Comparison of ENCODE assay signal across 7 cellular contexts in the genomic region with DNA sequence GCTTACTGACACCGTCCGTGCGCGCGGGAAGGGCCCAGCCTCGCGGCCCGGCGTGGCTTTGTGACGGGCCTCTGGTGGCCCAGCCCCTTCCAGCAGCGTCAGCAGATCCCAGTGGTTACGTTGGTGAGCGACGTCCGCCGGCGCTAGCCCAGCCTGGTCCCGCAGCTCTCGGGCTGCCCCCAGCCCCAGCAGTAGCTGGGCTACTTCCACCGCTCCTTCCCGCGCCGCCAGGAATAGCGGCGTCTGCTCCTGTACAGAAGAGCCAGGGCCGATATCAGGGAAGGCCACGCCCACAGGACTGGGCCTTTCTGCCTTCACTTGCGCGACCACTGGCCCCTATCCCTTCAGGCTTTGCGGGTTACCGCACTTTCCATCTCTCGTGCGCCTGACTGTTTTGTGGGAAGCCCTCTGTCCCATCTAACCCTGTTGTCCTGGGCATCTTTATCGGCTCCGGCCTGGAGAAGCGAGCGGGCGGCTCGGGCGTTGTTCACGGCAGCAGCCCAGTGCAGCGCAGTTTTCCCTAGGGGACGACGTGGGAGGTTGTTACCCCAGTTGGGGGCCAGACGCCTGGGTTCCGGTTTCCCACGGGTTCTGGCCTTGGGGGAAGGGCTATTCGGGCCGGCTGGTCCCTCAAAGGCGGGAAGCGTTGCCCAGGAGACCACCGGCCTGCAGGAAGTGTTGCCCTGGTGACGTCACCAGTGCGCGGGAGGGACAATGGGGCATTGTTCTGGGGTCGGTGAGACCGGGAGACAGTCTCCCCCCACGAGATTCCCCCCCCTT. TPM values are rescaled to one million over a fixed set of nuclear protein-coding genes. Genes with fewer than 3 reads are reported as not detected.
DNase-seq lines count a peak whose midpoint lies in the region; ATAC-seq and TF ChIP-seq lines count a peak whose summit lies in the region.

No MANE protein-coding gene starts in this region.

- TF ChIP-seq CTCF in NB4 (IDR thresholded peaks at IDR 0.05; ENCODE audit: low read depth, low read length) (no peak), body of pancreas (IDR thresholded peaks at IDR 0.05) (peak in 1 of 7 experiments; percentile 9), retinal pigment epithelial cell (conservative IDR thresholded peaks at IDR 0.05; ENCODE audit: low read depth, low read length) (no peak)

- H3K27ac ChIP-seq in body of pancreas, result peak overlapping the region; percentile 95 to 100 (median 99)
- H3K27ac ChIP-seq in iPS DF 6.9 (ENCODE audit: low read length), result no peak overlapping the region

- H3K9me3 ChIP-seq in body of pancreas (no peaks in the 10 kb centered on the region), iPS DF 6.9 (ENCODE audit: control insufficient read depth, insufficient read depth, low read length) (no peaks in the 10 kb centered on the region)

- WGBS in body of pancreas, 2 donors, result 0% methylated on average over 2 to 58 of the region's 58 CpGs
- no CpG with 5 or more reads among the region's 58 CpGs for WGBS in iPS DF 6.9 (ENCODE audit: insufficient coverage, insufficient read length)

- ATAC-seq in HG02588 (IDR thresholded peaks at IDR 0.05; ENCODE audit: unreplicated experiment) (peak; percentile 72), body of pancreas (peak; percentile 34)

- TF ChIP-seq POLR2A in GM15510 (IDR thresholded peaks at IDR 0.05; ENCODE audit: borderline replicate concordance, extremely low read depth, insufficient read length), result peak; percentile 93
- TF ChIP-seq POLR2A in NB4 (IDR thresholded peaks at IDR 0.05; ENCODE audit: extremely low read depth, insufficient read length), result peak; percentile 89
- TF ChIP-seq POLR2A in body of pancreas (IDR thresholded peaks at IDR 0.05), result peak; percentile 97 to 99 (median 99)

- H3K4me1 ChIP-seq in body of pancreas, result peaks cover 21% of the 10 kb centered on the region
- H3K4me1 ChIP-seq in iPS DF 6.9 (ENCODE audit: control insufficient read depth, insufficient read depth, low read length), result peaks cover 13% of the 10 kb centered on the region

- peak overlapping the region; percentile 89 for H3K4me3 ChIP-seq in NB4 (ENCODE audit: low read depth, low read length)
- peak overlapping the region; percentile 10 to 61 for H3K4me3 ChIP-seq in body of pancreas
- peak overlapping the region; percentile 78 for H3K4me3 ChIP-seq in iPS DF 6.9 (ENCODE audit: low read length)
- H3K4me3 ChIP-seq in retinal pigment epithelial cell (ENCODE audit: low read length), result peak overlapping the region; percentile 88

- DNase-seq in NB4 (ENCODE audit: low read depth) (peak; percentile 91), T-helper 1 cell (peak; percentile 35 to 69 (median 48)), body of pancreas (peak; percentile 87 to 93 (median 90)), iPS DF 6.9 (ENCODE audit: low read depth, low spot score) (no peak), retinal pigment epithelial cell (ENCODE audit: low read depth) (peak; percentile 84)

- H3K27me3 ChIP-seq in body of pancreas, result no peaks in the 10 kb centered on the region
- no peaks in the 10 kb centered on the region for H3K27me3 ChIP-seq in iPS DF 6.9 (ENCODE audit: control insufficient read depth, insufficient read depth, low read length)

- H3K36me3 ChIP-seq in body of pancreas (replicated peaks in 1 of 2; ENCODE audit: insufficient read depth in 1 of 2, low read depth in 2 of 2) (no peaks in the 10 kb centered on the region), iPS DF 6.9 (ENCODE audit: control insufficient read depth, insufficient read depth, low read length) (no peaks in the 10 kb centered on the region)

- intact Hi-C loops in body of pancreas (cut with DNase I), result no loop called here

RNA-seq across cellular contexts. Expression of gene GPSM3, which starts 3.6 kb away (rescaled TPM):
- 1 to 10 TPM; 1.3 to 6.0 TPM for total RNA-seq in body of pancreas

RNA-seq across cellular contexts. Expression of gene PBX2, which starts 6.1 kb away (rescaled TPM):
- 10 to 100 TPM; 28.8 to 31.3 TPM for total RNA-seq in body of pancreas

RNA-seq across cellular contexts. Expression of gene AGER, which starts 12.0 kb away (rescaled TPM):
- total RNA-seq in body of pancreas, result 1 to 10 TPM; 3.0 to 4.9 TPM

RNA-seq across cellular contexts. Expression of gene RNF5, which starts 17.9 kb away (rescaled TPM):
- total RNA-seq in body of pancreas, result 10 to 100 TPM; 34.0 to 62.0 TPM

RNA-seq across cellular contexts. Expression of gene AGPAT1, which starts 20.2 kb away (rescaled TPM):
- total RNA-seq in body of pancreas, result 10 to 100 TPM; 13.2 to 16.1 TPM

Comparison
In these comparisons a context has a peak if more than half of its experiments do, and no peak if none do; other contexts are left out.
1. H3K4me3 ChIP-seq: peak in every context shown above with its lines; median percentile 89 in NB4; 88 in retinal pigment epithelial cell; 78 in iPS DF 6.9; 36 in body of pancreas.